Comparison of ENCODE assay signal across 19 cellular contexts in the genomic region with DNA sequence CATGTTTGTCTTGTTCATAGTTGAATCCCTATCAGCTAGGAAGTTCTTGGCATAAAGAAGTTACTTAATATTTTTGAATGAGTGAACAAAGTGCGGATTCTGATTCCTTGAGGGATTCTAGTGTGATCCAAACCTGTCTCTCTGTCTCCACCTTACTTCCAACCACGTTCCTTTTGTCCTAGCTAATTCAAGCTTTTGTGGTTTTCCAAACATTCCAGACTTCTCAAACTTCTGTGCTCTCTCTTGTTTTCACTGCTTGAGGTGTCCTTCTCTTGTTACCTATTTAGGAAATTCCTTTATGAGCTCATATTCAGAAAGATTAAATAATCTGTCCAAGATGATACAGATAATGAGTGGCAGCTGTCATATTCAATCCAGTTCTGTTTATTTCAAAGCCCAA.
A peak's percentile ranks its signal among the peaks of the same experiment; 100 is the strongest.
DNase-seq lines count a peak whose midpoint lies in the region; ATAC-seq, FAIRE-seq and TF ChIP-seq lines count a peak whose summit lies in the region.
"Had no signal": no experiment of that assay in that cellular context is flagged by ENCODE, and none has a peak within 500 bp of the region (broad histone marks: within the 10 kb centered on the region; RNA-seq: fewer than 3 reads in every experiment).

No MANE protein-coding gene starts in this region.

- FAIRE-seq in bronchial epithelial cell (lab: Jason Lieb, UNC) (no peak), urothelium cell line (lab: Jason Lieb, UNC) (no peak)
- FAIRE-seq: A549, D721Med, G401.6, GM12891, GM19239 had no signal

- TF ChIP-seq CTCF in mammary epithelial cell (conservative IDR thresholded peaks at IDR 0.05 in 1 of 2, IDR thresholded peaks at IDR 0.05 in 1 of 2; ENCODE audit: extremely low read depth in 1 of 2, insufficient read depth in 1 of 2, low read depth in 1 of 2, low read length in 2 of 2): no peak
- TF ChIP-seq CTCF in MCF 10A (IDR thresholded peaks at IDR 0.05; ENCODE audit: unreplicated experiment): no peak
- no peak for TF ChIP-seq CTCF in bronchial epithelial cell (IDR thresholded peaks at IDR 0.05; ENCODE audit: insufficient read depth, low read length, severe bottlenecking)
- TF ChIP-seq CTCF in natural killer cell (IDR thresholded peaks at IDR 0.05): no peak
- TF ChIP-seq CTCF in esophagus squamous epithelium (IDR thresholded peaks at IDR 0.05): no peak

- dilution Hi-C loops in mammary epithelial cell (cut with HindIII; ENCODE audit: low sequenced_read_pairs): no loop called here

- no peak overlapping the region for H3K9ac ChIP-seq in mammary epithelial cell (ENCODE audit: insufficient read depth, low read length)

- CTCF ChIA-PET in mammary epithelial cell (lab: Charles Lee; ENCODE audit: low non-redundant PET): no interaction called here
- CTCF ChIA-PET in MCF 10A (lab: Yijun Ruan, JAX): no interaction called here

- no peak overlapping the region for H3K27ac ChIP-seq in mammary epithelial cell (ENCODE audit: insufficient read depth, low read depth, low read length)
- H3K27ac ChIP-seq in esophagus squamous epithelium: no peak overlapping the region
- H3K27ac ChIP-seq: 22Rv1, A549, C4-2B had no signal

- H3K27me3 ChIP-seq in mammary epithelial cell (ENCODE audit: insufficient read depth, low read length) (no peaks in the 10 kb centered on the region), bronchial epithelial cell (ENCODE audit: control insufficient read depth, insufficient read depth, low read length) (no peaks in the 10 kb centered on the region), esophagus squamous epithelium (no peaks in the 10 kb centered on the region)

- H3K27me3 Mint-ChIP-seq in MCF 10A (ENCODE audit: insufficient read depth, unreplicated experiment) (no peaks in the 10 kb centered on the region), natural killer cell (ENCODE audit: low read depth in 2 of 2) (no peaks in the 10 kb centered on the region), T-helper 17 cell (no peaks in the 10 kb centered on the region)
- H3K27me3 Mint-ChIP-seq: CD4-positive, alpha-beta T cell had no signal

- BruUV-seq in mammary epithelial cell (replicated peaks; lab: Mats Ljungman, UMichigan) (no TSS peak), MCF 10A (replicated peaks; lab: Mats Ljungman, UMichigan) (no TSS peak)

- no peak for TF ChIP-seq POLR2A in esophagus squamous epithelium (IDR thresholded peaks at IDR 0.05)

- DNase-seq in mammary epithelial cell (peak; percentile 70), MCF 10A (ENCODE audit: unreplicated experiment) (no peak), bronchial epithelial cell (ENCODE audit: low read depth) (peak; percentile 25), kidney tubule cell (ENCODE audit: low spot score) (peak; percentile 41), urothelium cell line (ENCODE audit: low spot score) (peak; percentile 21), natural killer cell (no peak), esophagus squamous epithelium (lab: John Stamatoyannopoulos, UW) (no peak), T-helper 17 cell (no peak)
- DNase-seq: AML-193; Caco-2; CD4-positive, alpha-beta T cell had no signal

- H3K4me2 ChIP-seq in mammary epithelial cell (ENCODE audit: insufficient read depth, low read depth, low read length): peak overlapping the region; percentile 26
- H3K4me2 ChIP-seq: A549 had no signal

- H3K79me2 ChIP-seq in mammary epithelial cell (ENCODE audit: insufficient read depth, low read length): no peaks in the 10 kb centered on the region

- H3K9me3 Mint-ChIP-seq in MCF 10A (ENCODE audit: unreplicated experiment) (no peaks in the 10 kb centered on the region), natural killer cell (no peaks in the 10 kb centered on the region)
- H3K9me3 Mint-ChIP-seq: CD4-positive, alpha-beta T cell had no signal

- POLR2A ChIA-PET in MCF 10A (lab: Yijun Ruan, JAX): no interaction called here

- peaks cover 30% of the 10 kb centered on the region for H3K4me1 ChIP-seq in mammary epithelial cell (ENCODE audit: insufficient read depth, low read length)
- H3K4me1 ChIP-seq in esophagus squamous epithelium: no peaks in the 10 kb centered on the region
- H3K4me1 ChIP-seq: A549, Caco-2, HAP-1 had no signal

- no peak overlapping the region for H3K4me3 Mint-ChIP-seq in MCF 10A (ENCODE audit: unreplicated experiment)
- no peak overlapping the region for H3K4me3 Mint-ChIP-seq in natural killer cell
- no peak overlapping the region for H3K4me3 Mint-ChIP-seq in T-helper 17 cell
- H3K4me3 Mint-ChIP-seq: CD4-positive, alpha-beta T cell had no signal

- in situ Hi-C loops in mammary epithelial cell (cut with MboI; ENCODE audit: low sequenced_read_pairs in 2 of 2): no loop called here

- H3K36me3 ChIP-seq in mammary epithelial cell (ENCODE audit: insufficient read depth, low read length) (no peaks in the 10 kb centered on the region), bronchial epithelial cell (ENCODE audit: control insufficient read depth, insufficient read depth, low read length) (no peaks in the 10 kb centered on the region), esophagus squamous epithelium (no peaks in the 10 kb centered on the region)
- H3K36me3 ChIP-seq: HAP-1 had no signal

- ATAC-seq in natural killer cell (no peak), T-helper 17 cell (no peak)
- ATAC-seq: A549 had no signal

- H3K36me3 Mint-ChIP-seq in MCF 10A (ENCODE audit: insufficient read depth, unreplicated experiment): peaks cover 8% of the 10 kb centered on the region
- no peaks in the 10 kb centered on the region for H3K36me3 Mint-ChIP-seq in natural killer cell
- peaks cover 2% of the 10 kb centered on the region for H3K36me3 Mint-ChIP-seq in T-helper 17 cell (ENCODE audit: low read depth)

- no peak overlapping the region for H3K27ac Mint-ChIP-seq in MCF 10A (ENCODE audit: low read depth, unreplicated experiment)
- no peak overlapping the region for H3K27ac Mint-ChIP-seq in natural killer cell
- no peak overlapping the region for H3K27ac Mint-ChIP-seq in T-helper 17 cell
- H3K27ac Mint-ChIP-seq: CD4-positive, alpha-beta T cell had no signal

- intact Hi-C loops in mammary epithelial cell (cut with micrococcal nuclease): no loop called here
- intact Hi-C loops in MCF 10A (cut with micrococcal nuclease): no loop called here
- intact Hi-C loops in natural killer cell (cut with micrococcal nuclease): no loop called here
- intact Hi-C loops in esophagus squamous epithelium (cut with DNase I): no loop called here

- H3K4me1 Mint-ChIP-seq in MCF 10A (ENCODE audit: insufficient read depth, unreplicated experiment) (no peaks in the 10 kb centered on the region), natural killer cell (no peaks in the 10 kb centered on the region), T-helper 17 cell (no peaks in the 10 kb centered on the region)

- H4K20me1 ChIP-seq in mammary epithelial cell (ENCODE audit: insufficient read depth, low read length): no peaks in the 10 kb centered on the region

- H3K4me3 ChIP-seq in mammary epithelial cell (replicated peaks in 1 of 3; ENCODE audit: insufficient read depth in 1 of 3, low read depth in 2 of 3, low read length in 3 of 3) (no peak overlapping the region), bronchial epithelial cell (ENCODE audit: low read depth, low read length) (no peak overlapping the region), esophagus squamous epithelium (no peak overlapping the region)
- H3K4me3 ChIP-seq: A549, HAP-1 had no signal

- H3K9me3 ChIP-seq in mammary epithelial cell (replicated peaks; ENCODE audit: insufficient read depth, low read length) (no peaks in the 10 kb centered on the region), esophagus squamous epithelium (no peaks in the 10 kb centered on the region), T-helper 17 cell (ENCODE audit: control insufficient read depth, low read length, poor library complexity, severe bottlenecking) (no peaks in the 10 kb centered on the region)
- H3K9me3 ChIP-seq: A549, Caco-2, HAP-1 had no signal

- H2AFZ ChIP-seq in mammary epithelial cell (ENCODE audit: low read depth, low read length): no peak overlapping the region

- WGBS in mammary epithelial cell (ENCODE audit: low coverage, missing lambda C conversion rate): 22% methylated on average over 2 of the region's 2 CpGs
- WGBS in esophagus squamous epithelium, 2 donors: 70 to 79% methylated on average over 2 of the region's 2 CpGs

Comparison
In these comparisons a context has a peak if more than half of its experiments do, and no peak if none do; other contexts are left out.
1. DNase-seq: peak in mammary epithelial cell (single experiment), bronchial epithelial cell (single experiment), kidney tubule cell (single experiment) and urothelium cell line (single experiment); none in MCF 10A (single experiment), natural killer cell (single experiment), esophagus squamous epithelium (single experiment) and T-helper 17 cell (0 of 3).